ENCODE assay signal across 9 cellular contexts in the genomic region with DNA sequence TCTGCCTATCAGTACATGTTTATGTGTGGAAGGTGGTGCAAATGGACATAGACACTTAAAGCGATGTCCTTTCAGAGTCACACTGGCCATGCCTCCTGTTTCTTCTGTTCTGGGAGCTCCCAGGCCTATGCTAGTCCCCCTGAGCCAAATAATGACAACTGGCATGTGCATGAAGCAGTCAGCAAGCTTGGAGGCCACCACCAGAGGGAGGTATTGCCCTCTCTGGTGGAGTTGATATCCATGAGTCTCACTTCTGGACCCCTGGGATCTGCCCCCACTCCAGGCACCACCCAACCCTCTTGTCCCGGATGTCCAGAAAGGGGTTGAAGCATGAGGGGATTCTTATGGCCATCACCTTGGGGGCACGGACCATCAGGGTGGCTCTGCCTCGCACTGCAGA.
DNase-seq lines count a peak whose midpoint lies in the region; ATAC-seq and TF ChIP-seq lines count a peak whose summit lies in the region.
"Had no signal": no experiment of that assay in that cellular context is flagged by ENCODE, and none has a peak within 500 bp of the region (broad histone marks: within the 10 kb centered on the region; RNA-seq: fewer than 3 reads in every experiment).

No MANE protein-coding gene starts in this region.

- no peak for TF ChIP-seq POLR2A in esophagus muscularis mucosa (IDR thresholded peaks at IDR 0.05; ENCODE audit: low read depth)

- H3K4me3 ChIP-seq in SJCRH30 (no peak overlapping the region), esophagus muscularis mucosa (no peak overlapping the region)
- H3K4me3 ChIP-seq: BLaER1 treated with 17β-estradiol and CSF1 and Interleukin-3, amounts not matched to agents 10 nM and 100 nM had no signal

- no peak for TF ChIP-seq EP300 in esophagus muscularis mucosa (IDR thresholded peaks at IDR 0.05)

- H3K27ac ChIP-seq in SJCRH30 (no peak overlapping the region), esophagus muscularis mucosa (replicated peaks in 1 of 4) (no peak overlapping the region)
- H3K27ac ChIP-seq: BLaER1 treated with 17β-estradiol and CSF1 and Interleukin-3, amounts not matched to agents 10 nM and 100 nM had no signal

- intact Hi-C loops in esophagus muscularis mucosa (cut with DNase I), result no loop called here
- intact Hi-C loops in sciatic nerve (cut with DNase I), result no loop called here

- DNase-seq in NCI-H1694 (lab: John Stamatoyannopoulos, UW), result peak; percentile 8
- DNase-seq in NCI-H1694 treated with DMSO at 0.1 percent for 48 hours (lab: John Stamatoyannopoulos, UW), result no peak
- peak; percentile 66 for DNase-seq in HEK293T (ENCODE audit: extremely low spot score)
- peak; percentile 56 to 67 for DNase-seq in SJCRH30
- no peak for DNase-seq in esophagus muscularis mucosa (ENCODE audit: extremely low spot score)
- DNase-seq in sciatic nerve (ENCODE audit: low spot score), result no peak
- no peak for DNase-seq in SKM-1 treated with dmso at 0.1 percent for 144 hours (lab: John Stamatoyannopoulos, UW; ENCODE audit: unreplicated experiment)
- DNase-seq in occipital lobe (lab: John Stamatoyannopoulos, UW), result no peak

- WGBS in esophagus muscularis mucosa, result 93% methylated on average over 4 of the region's 4 CpGs

- CTCF ChIA-PET in HEK293T (lab: Yijun Ruan, JAX), result no interaction called here

- H3K9me3 ChIP-seq in SJCRH30 (replicated peaks) (no peaks in the 10 kb centered on the region), esophagus muscularis mucosa (no peaks in the 10 kb centered on the region)
- H3K9me3 ChIP-seq: BLaER1 treated with 17β-estradiol and CSF1 and Interleukin-3, amounts not matched to agents 10 nM and 100 nM had no signal

- peak in 2 of 3 experiments; percentile 30 to 46 for TF ChIP-seq CTCF in esophagus muscularis mucosa (IDR thresholded peaks at IDR 0.05)

- H3K4me1 ChIP-seq in SJCRH30 (no peaks in the 10 kb centered on the region), esophagus muscularis mucosa (peaks cover 0 to 5% (median 0%) of the 10 kb centered on the region in 4 donors)
- H3K4me1 ChIP-seq: BLaER1 treated with 17β-estradiol and CSF1 and Interleukin-3, amounts not matched to agents 10 nM and 100 nM had no signal

- peak; percentile 30 for ATAC-seq in sciatic nerve

- H3K36me3 ChIP-seq in SJCRH30 (no peaks in the 10 kb centered on the region), esophagus muscularis mucosa (no peaks in the 10 kb centered on the region)
- H3K36me3 ChIP-seq: BLaER1 treated with 17β-estradiol and CSF1 and Interleukin-3, amounts not matched to agents 10 nM and 100 nM had no signal

- POLR2A ChIA-PET in HEK293T (lab: Yijun Ruan, JAX), result no interaction called here

- H3K27me3 ChIP-seq in SJCRH30, result no peaks in the 10 kb centered on the region
- no peaks in the 10 kb centered on the region for H3K27me3 ChIP-seq in esophagus muscularis mucosa
- H3K27me3 ChIP-seq: BLaER1 treated with 17β-estradiol and CSF1 and Interleukin-3, amounts not matched to agents 10 nM and 100 nM had no signal

TF ChIP-seq in HEK293T, 16 proteins besides CTCF, POLR2A, EP300 and RAD21:
- TF ChIP-seq FOXM1 (IDR thresholded peaks at IDR 0.05; ENCODE audit: borderline replicate concordance), result no peak
- no peak for TF ChIP-seq BHLHE40 (IDR thresholded peaks at IDR 0.05; ENCODE audit: borderline replicate concordance)
- no peak for TF ChIP-seq SUZ12 (IDR thresholded peaks at IDR 0.05)
- no peak for TF ChIP-seq CTBP1 (IDR thresholded peaks at IDR 0.05; ENCODE audit: borderline replicate concordance)
- no peak for TF ChIP-seq TARDBP (IDR thresholded peaks at IDR 0.05)
- TF ChIP-seq, protein P1, sequence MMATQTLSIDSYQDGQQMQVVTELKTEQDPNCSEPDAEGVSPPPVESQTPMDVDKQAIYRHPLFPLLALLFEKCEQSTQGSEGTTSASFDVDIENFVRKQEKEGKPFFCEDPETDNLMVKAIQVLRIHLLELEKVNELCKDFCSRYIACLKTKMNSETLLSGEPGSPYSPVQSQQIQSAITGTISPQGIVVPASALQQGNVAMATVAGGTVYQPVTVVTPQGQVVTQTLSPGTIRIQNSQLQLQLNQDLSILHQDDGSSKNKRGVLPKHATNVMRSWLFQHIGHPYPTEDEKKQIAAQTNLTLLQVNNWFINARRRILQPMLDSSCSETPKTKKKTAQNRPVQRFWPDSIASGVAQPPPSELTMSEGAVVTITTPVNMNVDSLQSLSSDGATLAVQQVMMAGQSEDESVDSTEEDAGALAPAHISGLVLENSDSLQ (IDR thresholded peaks at IDR 0.05), result no peak
- no peak for TF ChIP-seq LEF1 (IDR thresholded peaks at IDR 0.05; ENCODE audit: borderline replicate concordance)

Comparison
In these comparisons a context has a peak if more than half of its experiments do, and no peak if none do; other contexts are left out.
1. DNase-seq: peak in NCI-H1694 (single experiment), HEK293T (single experiment) and SJCRH30 (2 of 2); none in NCI-H1694 treated with DMSO at 0.1 percent for 48 hours (single experiment), esophagus muscularis mucosa (single experiment), sciatic nerve (single experiment), SKM-1 treated with dmso at 0.1 percent for 144 hours (single experiment) and occipital lobe (single experiment).